In the genomic region with DNA sequence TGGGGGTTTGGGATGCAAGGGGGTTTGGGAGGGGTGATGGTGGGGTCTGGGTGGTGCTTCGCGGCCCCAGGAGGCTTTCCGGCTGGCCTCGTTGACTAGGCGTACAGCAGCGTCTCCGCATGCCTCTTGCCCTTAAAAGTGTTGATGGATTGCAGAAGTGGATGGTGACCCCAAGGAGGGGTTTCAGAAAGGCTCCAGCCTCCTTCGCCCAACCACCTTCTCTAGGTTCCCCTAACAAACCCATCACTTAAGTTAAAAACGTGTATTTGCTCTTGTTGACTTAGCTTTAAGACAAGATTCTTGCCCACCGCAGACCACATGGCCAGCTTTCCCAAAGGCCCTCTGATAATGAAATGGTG, we compare ENCODE assay signal across 11 cellular contexts.
"Had no signal": no experiment of that assay in that cellular context is flagged by ENCODE, and none has a peak within 500 bp of the region (broad histone marks: within the 10 kb centered on the region; RNA-seq: fewer than 3 reads in every experiment).

No MANE protein-coding gene starts in this region.

- H3K9me3 ChIP-seq: stomach had no signal

- H3K27ac Mint-ChIP-seq: activated CD4-positive, alpha-beta memory T cell treated with anti-CD3 and anti-CD28 coated beads for 36 hours; activated naive CD8-positive, alpha-beta T cell treated with anti-CD3 and anti-CD28 coated beads, Interleukin-2, amount 10 ng/mL, durations not matched to agents 7 days and 5 days had no signal

- DNase-seq: dorsolateral prefrontal cortex, foreskin fibroblast, stomach, SW 1271, WERI-Rb-1 had no signal

- H3K27ac ChIP-seq: cardiac muscle cell, dorsolateral prefrontal cortex, epithelial cell of prostate, skin epidermis, stomach, WERI-Rb-1 had no signal

- H3K36me3 Mint-ChIP-seq: activated CD4-positive, alpha-beta memory T cell treated with anti-CD3 and anti-CD28 coated beads for 36 hours; activated naive CD8-positive, alpha-beta T cell treated with anti-CD3 and anti-CD28 coated beads, Interleukin-2, amount 10 ng/mL, durations not matched to agents 7 days and 5 days had no signal

- H3K4me3 Mint-ChIP-seq: activated CD4-positive, alpha-beta memory T cell treated with anti-CD3 and anti-CD28 coated beads for 36 hours; activated naive CD8-positive, alpha-beta T cell treated with anti-CD3 and anti-CD28 coated beads, Interleukin-2, amount 10 ng/mL, durations not matched to agents 7 days and 5 days had no signal

- H3K9me3 Mint-ChIP-seq: activated CD4-positive, alpha-beta memory T cell treated with anti-CD3 and anti-CD28 coated beads for 36 hours; activated naive CD8-positive, alpha-beta T cell treated with anti-CD3 and anti-CD28 coated beads, Interleukin-2, amount 10 ng/mL, durations not matched to agents 7 days and 5 days; nephron had no signal

- H3K4me3 ChIP-seq: cardiac muscle cell, skin epidermis, stomach had no signal

- H3K36me3 ChIP-seq: cardiac muscle cell, stomach, WERI-Rb-1 had no signal
